In genomic region chr16:3454631-3455147, GRCh38 we compare ENCODE assay signal across 29 cellular contexts. TPM values are rescaled to one million over a fixed set of nuclear protein-coding genes. Genes with fewer than 3 reads are reported as not detected.
DNase-seq lines count a peak whose midpoint lies in the region; ATAC-seq, FAIRE-seq and TF ChIP-seq lines count a peak whose summit lies in the region.
"Had no signal": no experiment of that assay in that cellular context is flagged by ENCODE, and none has a peak within 500 bp of the region (broad histone marks: within the 10 kb centered on the region; RNA-seq: fewer than 3 reads in every experiment).

No MANE protein-coding gene starts in this region.

- H3K36me3 ChIP-seq in K562 (ENCODE audit: control insufficient read depth, insufficient read depth, low read length) (no peaks in the 10 kb centered on the region), gastrocnemius medialis (no peaks in the 10 kb centered on the region), mesendoderm (ENCODE audit: control insufficient read depth, insufficient read depth, low read length) (no peaks in the 10 kb centered on the region)
- H3K36me3 ChIP-seq: uterus had no signal

- H3K27ac Mint-ChIP-seq in activated naive CD4-positive, alpha-beta T cell treated with anti-CD3 and anti-CD28 coated beads, Interleukin-2, amount 10 ng/mL, durations not matched to agents 7 days and 5 days: no peak overlapping the region
- H3K27ac Mint-ChIP-seq: dendritic cell treated with granulocyte-macrophage colony-stimulating factor and Interleukin-4, amounts not matched to agents 40 ng/mL and 50 ng/mL, for 4 days had no signal

- no peak overlapping the region for H3K56ac ChIP-seq in mesendoderm (ENCODE audit: low read length)

- H3K4ac ChIP-seq in mesendoderm (ENCODE audit: low read depth, low read length): no peak overlapping the region

- no peak overlapping the region for H3K23ac ChIP-seq in mesendoderm (ENCODE audit: low read length)

- H3K36me3 Mint-ChIP-seq in activated naive CD4-positive, alpha-beta T cell treated with anti-CD3 and anti-CD28 coated beads, Interleukin-2, amount 10 ng/mL, durations not matched to agents 7 days and 5 days: peaks cover 19% of the 10 kb centered on the region

- no peak overlapping the region for H3K18ac ChIP-seq in mesendoderm (ENCODE audit: low read length)

- H3K4me1 Mint-ChIP-seq in activated naive CD4-positive, alpha-beta T cell treated with anti-CD3 and anti-CD28 coated beads, Interleukin-2, amount 10 ng/mL, durations not matched to agents 7 days and 5 days: peaks cover 36% of the 10 kb centered on the region

- TF ChIP-seq POLR2A in K562 (conservative IDR thresholded peaks at IDR 0.05): no peak
- no peak for TF ChIP-seq POLR2A in gastrocnemius medialis (IDR thresholded peaks at IDR 0.05)
- no peak for TF ChIP-seq POLR2A in erythroblast (IDR thresholded peaks at IDR 0.05; ENCODE audit: low read length)

- H3K9me3 Mint-ChIP-seq in activated naive CD4-positive, alpha-beta T cell treated with anti-CD3 and anti-CD28 coated beads, Interleukin-2, amount 10 ng/mL, durations not matched to agents 7 days and 5 days: peaks cover 7% of the 10 kb centered on the region
- H3K9me3 Mint-ChIP-seq: dendritic cell treated with granulocyte-macrophage colony-stimulating factor and Interleukin-4, amounts not matched to agents 40 ng/mL and 50 ng/mL, for 4 days had no signal

- no peak overlapping the region for H4K5ac ChIP-seq in mesendoderm (ENCODE audit: low read length)

- CTCF ChIA-PET in activated naive CD4-positive, alpha-beta T cell treated with anti-CD3 and anti-CD28 coated beads, Interleukin-2, amount 10 ng/mL, durations not matched to agents 7 days and 5 days (lab: Charles Lee): no interaction called here
- CTCF ChIA-PET in K562 (lab: Yijun Ruan, JAX; ENCODE audit: low intra/inter-chr PET ratio) (no interaction called here), HEK293T (lab: Yijun Ruan, JAX) (no interaction called here)

- ATAC-seq in K562 (no peak), gastrocnemius medialis (no peak)
- ATAC-seq: PC-3 had no signal

- no peak overlapping the region for H3K27ac ChIP-seq in K562 (ENCODE audit: extremely low read depth, low read depth, low read length)
- peak overlapping the region; percentile 94 to 99 (median 97) for H3K27ac ChIP-seq in gastrocnemius medialis
- no peak overlapping the region for H3K27ac ChIP-seq in mesendoderm (ENCODE audit: low read depth, low read length)
- H3K27ac ChIP-seq: BLaER1 treated with 17β-estradiol and CSF1 and Interleukin-3, amounts not matched to agents 10 nM and 100 nM; uterus had no signal

- no peak overlapping the region for H3K4me3 Mint-ChIP-seq in activated naive CD4-positive, alpha-beta T cell treated with anti-CD3 and anti-CD28 coated beads, Interleukin-2, amount 10 ng/mL, durations not matched to agents 7 days and 5 days
- H3K4me3 Mint-ChIP-seq: dendritic cell treated with granulocyte-macrophage colony-stimulating factor and Interleukin-4, amounts not matched to agents 40 ng/mL and 50 ng/mL, for 4 days had no signal

- no peak overlapping the region for H2AFZ ChIP-seq in K562 (ENCODE audit: low read depth, low read length)

- H3K4me2 ChIP-seq in K562 (ENCODE audit: insufficient read depth, low read length) (no peak overlapping the region), mesendoderm (ENCODE audit: low read length) (no peak overlapping the region)
- H3K4me2 ChIP-seq: BLaER1 treated with 17β-estradiol and CSF1 and Interleukin-3, amounts not matched to agents 10 nM and 100 nM; smooth muscle cell had no signal

- H2BK5ac ChIP-seq in mesendoderm (ENCODE audit: low read length): no peak overlapping the region

- H3K79me1 ChIP-seq in mesendoderm (ENCODE audit: low read length): peaks cover 6% of the 10 kb centered on the region

- no peak for TF ChIP-seq RAD21 in K562 (CRISPR knock-in tag; conservative IDR thresholded peaks at IDR 0.05 in 1 of 2, IDR thresholded peaks at IDR 0.05 in 1 of 2)

- H3K27me3 ChIP-seq in K562 (ENCODE audit: control insufficient read depth in 2 of 2, insufficient read depth in 2 of 2, low read length in 2 of 2) (no peaks in the 10 kb centered on the region), gastrocnemius medialis (no peaks in the 10 kb centered on the region), mesendoderm (ENCODE audit: insufficient read depth, low read length, poor library complexity) (no peaks in the 10 kb centered on the region)
- H3K27me3 ChIP-seq: BLaER1 treated with 17β-estradiol and CSF1 and Interleukin-3, amounts not matched to agents 10 nM and 100 nM; uterus had no signal

- H3K4me3 ChIP-seq in K562: no peak overlapping the region
- no peak overlapping the region for H3K4me3 ChIP-seq in gastrocnemius medialis
- H3K4me3 ChIP-seq in mesendoderm (ENCODE audit: low read length): no peak overlapping the region
- H3K4me3 ChIP-seq: BLaER1 treated with 17β-estradiol and CSF1 and Interleukin-3, amounts not matched to agents 10 nM and 100 nM; smooth muscle cell; uterus had no signal

- BruUV-seq in K562 (replicated peaks; lab: Mats Ljungman, UMichigan): no TSS peak

- peaks cover 6% of the 10 kb centered on the region for H4K20me1 ChIP-seq in K562 (replicated peaks; ENCODE audit: control insufficient read depth, insufficient read depth, low read length)

- no peaks in the 10 kb centered on the region for H3K27me3 Mint-ChIP-seq in activated naive CD4-positive, alpha-beta T cell treated with anti-CD3 and anti-CD28 coated beads, Interleukin-2, amount 10 ng/mL, durations not matched to agents 7 days and 5 days
- H3K27me3 Mint-ChIP-seq: dendritic cell treated with granulocyte-macrophage colony-stimulating factor and Interleukin-4, amounts not matched to agents 40 ng/mL and 50 ng/mL, for 4 days had no signal

- H3K4me1 ChIP-seq in K562 (replicated peaks in 1 of 2; ENCODE audit: control insufficient read depth in 2 of 2, insufficient read depth in 2 of 2, low read length in 2 of 2) (peaks cover 15 to 16% of the 10 kb centered on the region in 2 experiments; a peak in 4 of 5 replicates), gastrocnemius medialis (peaks cover 30 to 40% of the 10 kb centered on the region in 2 donors), mesendoderm (ENCODE audit: control insufficient read depth, low read depth, low read length) (peaks cover 6% of the 10 kb centered on the region)

- H2AK5ac ChIP-seq in mesendoderm (ENCODE audit: low read length): no peak overlapping the region

- no peaks in the 10 kb centered on the region for H3K9me1 ChIP-seq in K562 (ENCODE audit: control insufficient read depth, insufficient read depth, low read length)

- FAIRE-seq in K562 (lab: Jason Lieb, UNC): no peak
- FAIRE-seq: D721Med, GM12891 had no signal

- 71% methylated on average over 10 of the region's 10 CpGs for WGBS in K562 (ENCODE audit: insufficient coverage, low coverage, missing lambda C conversion rate)
- WGBS in mesendoderm (ENCODE audit: extremely low coverage, insufficient coverage, low lambda C conversion rate): no CpG with 5 or more reads among the region's 10 CpGs

- no peak overlapping the region for H4K8ac ChIP-seq in mesendoderm (ENCODE audit: low read depth, low read length)

- DNase-seq in activated naive CD4-positive, alpha-beta T cell treated with anti-CD3 and anti-CD28 coated beads, Interleukin-2, amount 10 ng/mL, durations not matched to agents 7 days and 5 days: peak; percentile 7
- no peak for DNase-seq in activated naive CD4-positive, alpha-beta T cell treated with anti-CD3 and anti-CD28 coated beads, Interleukin-2, amount 50 U/mL, for 16 hours
- peak; percentile 18 for DNase-seq in GF-D8 (lab: John Stamatoyannopoulos, UW)
- no peak for DNase-seq in K562 (ENCODE audit: extremely low read depth in 1 of 4, low spot score in 3 of 4)
- no peak for DNase-seq in gastrocnemius medialis
- DNase-seq in mesendoderm: no peak
- DNase-seq in HEK293T (ENCODE audit: extremely low spot score): no peak
- no peak for DNase-seq in erythroblast (lab: John Stamatoyannopoulos, UW)
- DNase-seq: activated CD4-positive, alpha-beta T cell treated with anti-CD3 and anti-CD28 coated beads, Interleukin-2, amount 50 U/mL, for 48 hours; activated gamma-delta T cell treated with Interleukin-2 at 50 U/mL for 16 hours; anterior cingulate cortex; caudate nucleus; NCI-H1092 treated with DMSO at 0.1 percent for 48 hours; NCI-H2029; NCI-H774; SHP77; stimulated activated CD4-positive, alpha-beta T cell treated with anti-CD3 and anti-CD28 coated beads, Interleukin-2, amount 100 ng/mL, for 24 hours; uterus had no signal

- H3K9ac ChIP-seq in K562 (ENCODE audit: insufficient read depth in 1 of 2, low read depth in 2 of 2, low read length in 2 of 2) (no peak overlapping the region), mesendoderm (ENCODE audit: low read length) (no peak overlapping the region)
- H3K9ac ChIP-seq: BLaER1 treated with 17β-estradiol and CSF1 and Interleukin-3, amounts not matched to agents 10 nM and 100 nM had no signal

- POLR2A ChIA-PET in K562 (lab: Yijun Ruan, JAX) (interaction anchor here (0.6 kb wide), 1 partner anchor 64 kb away, joined by 4 read pairs; no protein-coding TSS in a partner anchor), HEK293T (lab: Yijun Ruan, JAX) (no interaction called here)

- no peak for TF ChIP-seq EP300 in K562 (IDR thresholded peaks at IDR 0.05; ENCODE audit: low read length)

- no peaks in the 10 kb centered on the region for H3K9me3 ChIP-seq in K562 (replicated peaks; ENCODE audit: control insufficient read depth, insufficient read depth, low read depth, low read length)
- H3K9me3 ChIP-seq in gastrocnemius medialis: no peaks in the 10 kb centered on the region
- H3K9me3 ChIP-seq: uterus had no signal

- H3K79me2 ChIP-seq in K562 (ENCODE audit: control insufficient read depth, insufficient read depth, low read length): peaks cover 16% of the 10 kb centered on the region
- peaks cover 14% of the 10 kb centered on the region for H3K79me2 ChIP-seq in mesendoderm (ENCODE audit: control insufficient read depth, insufficient read depth, low read length)

- no peak overlapping the region for H2BK15ac ChIP-seq in mesendoderm (replicated peaks; ENCODE audit: low read depth)

- H2BK120ac ChIP-seq in mesendoderm (ENCODE audit: low read depth, low read length): no peak overlapping the region

- in situ Hi-C loops in K562 (cut with MboI): no loop called here
- in situ Hi-C loops in gastrocnemius medialis (cut with MboI; ENCODE audit: low sequenced_read_pairs in 4 of 4): no loop called here

- no peak for TF ChIP-seq CTCF in K562 (IDR thresholded peaks at IDR 0.05 in 2 of 3, conservative IDR thresholded peaks at IDR 0.05 in 1 of 3; ENCODE audit: insufficient read depth in 2 of 3, low read depth in 1 of 3, low read length in 3 of 3)
- no peak for TF ChIP-seq CTCF in gastrocnemius medialis (IDR thresholded peaks at IDR 0.05 in 4 of 5, conservative IDR thresholded peaks at IDR 0.05 in 1 of 5)

- intact Hi-C loops in K562 (cut with micrococcal nuclease) (loop anchor here (5.0 kb wide), 1 partner anchor 267 kb away; the partner anchor contains the start of gene OR1F1), gastrocnemius medialis (cut with DNase I; ENCODE audit: low total_unique reads) (loop anchor here (5.0 kb wide), 1 partner anchor 158 kb away; the partner anchor contains the start of gene SLX4)

RNA-seq across cellular contexts. Expression of gene NAA60, which starts 11.2 kb away (rescaled TPM):
- 23.6 and 31.0 TPM in 2 replicates for total RNA-seq in K562 (2011; cell fraction: chromatin; rRNA removed; ENCODE audit: low replicate concordance)
- 14.6 and 17.7 TPM in 2 replicates for total RNA-seq in K562 (2011; cell fraction: nucleolus; rRNA removed)
- 16.4 and 21.2 TPM in 2 replicates for total RNA-seq in K562 (2011; cell fraction: nucleoplasm; rRNA removed)
- total RNA-seq in K562 (2014; rRNA removed) (9.5 and 13.7 TPM in 2 replicates), K562 (2014; rRNA removed; fragmentation: Illumina TruSeq; extraction: Trizol) (9.7 and 13.8 TPM in 2 replicates), K562 (2015; rRNA removed; fragmentation: Illumina TruSeq; extraction: Trizol) (10.3 and 11.9 TPM in 2 replicates), K562 (2021) (34.4 and 35.4 TPM in 2 replicates), gastrocnemius medialis (10 to 100 TPM; 14.2 to 16.7 (median 15.4) TPM)
- polyA plus RNA-seq in K562 (2011; rRNA removed) (16.0 and 17.2 TPM in 2 replicates), K562 (2014; fragmentation: Illumina TruSeq; extraction: Trizol) (41.8 and 49.4 TPM in 2 replicates), K562 (2014; fragmentation: Nextera tagmentation; extraction: Ambion mirVana) (1 to 10 TPM; 2.1 to 2.3 TPM), K562 (2014; rRNA removed) (21.6 and 25.1 TPM in 2 replicates)
- polyA plus RNA-seq in K562 (2011; cell fraction: cytosol; rRNA removed): 13.5 and 27.6 TPM in 2 replicates
- 13.9 and 22.0 TPM in 2 replicates for polyA plus RNA-seq in K562 (2011; cell fraction: nucleus; rRNA removed)
- 28.6 and 41.3 TPM in 2 replicates for polyA plus RNA-seq in K562 (2012)
- polyA minus RNA-seq in K562 (2011; rRNA and poly(A)+ RNA removed): 13.7 and 14.0 TPM in 2 replicates
- 15.2 and 15.6 TPM in 2 replicates for polyA minus RNA-seq in K562 (2011; cell fraction: cytosol; rRNA and poly(A)+ RNA removed)
- polyA minus RNA-seq in K562 (2011; cell fraction: nucleus; rRNA and poly(A)+ RNA removed): 5.9 and 8.3 TPM in 2 replicates
- polyA plus RNA-seq in mesendoderm (2013, experiment 1 of 2): 68.1 TPM
- polyA plus RNA-seq in mesendoderm (2013, experiment 2 of 2): 67.0 TPM

RNA-seq across cellular contexts. Expression of gene ZNF597, which starts 11.4 kb away (rescaled TPM):
- 0.67 and 1.7 TPM in 2 replicates for total RNA-seq in K562 (2011; cell fraction: chromatin; rRNA removed; ENCODE audit: low replicate concordance)
- total RNA-seq in K562 (2011; cell fraction: nucleolus; rRNA removed): 0.53 and 0.67 TPM in 2 replicates
- 0.95 and 1.5 TPM in 2 replicates for total RNA-seq in K562 (2011; cell fraction: nucleoplasm; rRNA removed)
- total RNA-seq in K562 (2014; rRNA removed): 0.20 and 0.68 TPM in 2 replicates
- total RNA-seq in K562 (2014; rRNA removed; fragmentation: Illumina TruSeq; extraction: Trizol): 0.58 and 0.70 TPM in 2 replicates
- total RNA-seq in K562 (2015; rRNA removed; fragmentation: Illumina TruSeq; extraction: Trizol): 0.57 and 0.62 TPM in 2 replicates
- 0.36 and 0.42 TPM in 2 replicates for total RNA-seq in K562 (2021)
- polyA plus RNA-seq in K562 (2011; rRNA removed): 0.17 and 0.57 TPM in 2 replicates
- polyA plus RNA-seq in K562 (2011; cell fraction: cytosol; rRNA removed): 0.03 and 0.22 TPM in 2 replicates
- polyA plus RNA-seq in K562 (2011; cell fraction: nucleus; rRNA removed): 0.27 and 0.73 TPM in 2 replicates
- polyA plus RNA-seq in K562 (2012): 0.29 and 0.30 TPM in 2 replicates
- polyA plus RNA-seq in K562 (2014; fragmentation: Illumina TruSeq; extraction: Trizol): 0.29 and 0.43 TPM in 2 replicates
- polyA plus RNA-seq in K562 (2014; fragmentation: Nextera tagmentation; extraction: Ambion mirVana): under 1 TPM; 0.14 to 0.31 TPM
- 0.32 and 0.34 TPM in 2 replicates for polyA plus RNA-seq in K562 (2014; rRNA removed)
- polyA minus RNA-seq in K562 (2011; rRNA and poly(A)+ RNA removed): 0.32 and 1.0 TPM in 2 replicates
- 0.18 and 0.19 TPM in 2 replicates for polyA minus RNA-seq in K562 (2011; cell fraction: cytosol; rRNA and poly(A)+ RNA removed)
- polyA minus RNA-seq in K562 (2011; cell fraction: nucleus; rRNA and poly(A)+ RNA removed): 0.13 and 0.89 TPM in 2 replicates
- 1 to 10 TPM in 1 of 4 donors, under 1 TPM in 3; 0.81 to 1.3 (median 0.96) TPM for total RNA-seq in gastrocnemius medialis
- polyA plus RNA-seq in mesendoderm (2013, experiment 1 of 2): 1.5 TPM
- 1.3 TPM for polyA plus RNA-seq in mesendoderm (2013, experiment 2 of 2)
- total RNA-seq: Daoy, PC-3 had no signal

RNA-seq across cellular contexts. Expression of gene C16orf90, which starts 40.6 kb away (rescaled TPM):
- not detected in 2 replicates for total RNA-seq in K562 (2011; cell fraction: chromatin; rRNA removed; ENCODE audit: low replicate concordance)
- total RNA-seq in K562 (2011; cell fraction: nucleolus; rRNA removed): not detected in 2 replicates
- total RNA-seq in K562 (2011; cell fraction: nucleoplasm; rRNA removed): not detected in 2 replicates
- total RNA-seq in K562 (2014; rRNA removed) (not detected in 2 replicates), K562 (2014; rRNA removed; fragmentation: Illumina TruSeq; extraction: Trizol) (not detected in 2 replicates), K562 (2015; rRNA removed; fragmentation: Illumina TruSeq; extraction: Trizol) (not detected in 2 replicates), K562 (2021) (not detected in 2 replicates), gastrocnemius medialis (not detected)
- polyA plus RNA-seq in K562 (2011; rRNA removed) (not detected in 2 replicates), K562 (2014; fragmentation: Illumina TruSeq; extraction: Trizol) (not detected in 2 replicates), K562 (2014; fragmentation: Nextera tagmentation; extraction: Ambion mirVana) (not detected), K562 (2014; rRNA removed) (not detected in 2 replicates)
- not detected in 2 replicates for polyA plus RNA-seq in K562 (2011; cell fraction: cytosol; rRNA removed)
- polyA plus RNA-seq in K562 (2011; cell fraction: nucleus; rRNA removed): not detected in 2 replicates
- polyA plus RNA-seq in K562 (2012): not detected in 2 replicates
- not detected in 2 replicates for polyA minus RNA-seq in K562 (2011; rRNA and poly(A)+ RNA removed)
- polyA minus RNA-seq in K562 (2011; cell fraction: cytosol; rRNA and poly(A)+ RNA removed): not detected in 2 replicates
- not detected in 2 replicates for polyA minus RNA-seq in K562 (2011; cell fraction: nucleus; rRNA and poly(A)+ RNA removed)
- not detected for polyA plus RNA-seq in mesendoderm (2013, experiment 1 of 2)
- not detected for polyA plus RNA-seq in mesendoderm (2013, experiment 2 of 2)
- total RNA-seq: Daoy, H7, LHCN-M2, osteoblast, PC-3, renal cortical epithelial cell, smooth muscle cell, uterus had no signal
- polyA plus RNA-seq: smooth muscle cell had no signal

RNA-seq across cellular contexts. Expression of gene CLUAP1, which starts 46.1 kb away (rescaled TPM):
- 4.7 and 8.8 TPM in 2 replicates for total RNA-seq in K562 (2011; cell fraction: chromatin; rRNA removed; ENCODE audit: low replicate concordance)
- 2.0 and 3.0 TPM in 2 replicates for total RNA-seq in K562 (2011; cell fraction: nucleolus; rRNA removed)
- total RNA-seq in K562 (2011; cell fraction: nucleoplasm; rRNA removed): 3.7 and 4.2 TPM in 2 replicates
- total RNA-seq in K562 (2014; rRNA removed) (4.8 and 6.8 TPM in 2 replicates), K562 (2014; rRNA removed; fragmentation: Illumina TruSeq; extraction: Trizol) (10.8 and 11.0 TPM in 2 replicates), K562 (2015; rRNA removed; fragmentation: Illumina TruSeq; extraction: Trizol) (6.9 TPM in 2 replicates), K562 (2021) (6.2 and 6.7 TPM in 2 replicates), gastrocnemius medialis (10 to 100 TPM in 3 of 4 donors, 1 to 10 TPM in 1; 8.2 to 24.3 (median 14.5) TPM)
- polyA plus RNA-seq in K562 (2011; rRNA removed) (2.2 and 7.8 TPM in 2 replicates), K562 (2014; fragmentation: Illumina TruSeq; extraction: Trizol) (5.9 and 8.3 TPM in 2 replicates), K562 (2014; fragmentation: Nextera tagmentation; extraction: Ambion mirVana) (10 to 100 TPM; 11.1 to 17.6 TPM), K562 (2014; rRNA removed) (4.9 and 6.6 TPM in 2 replicates)
- 1.1 and 1.7 TPM in 2 replicates for polyA plus RNA-seq in K562 (2011; cell fraction: cytosol; rRNA removed)
- polyA plus RNA-seq in K562 (2011; cell fraction: nucleus; rRNA removed): 3.2 and 3.3 TPM in 2 replicates
- polyA plus RNA-seq in K562 (2012): 5.3 and 6.6 TPM in 2 replicates
- polyA minus RNA-seq in K562 (2011; rRNA and poly(A)+ RNA removed): 9.2 and 14.1 TPM in 2 replicates
- polyA minus RNA-seq in K562 (2011; cell fraction: cytosol; rRNA and poly(A)+ RNA removed): 2.0 and 6.1 TPM in 2 replicates
- 3.0 and 3.2 TPM in 2 replicates for polyA minus RNA-seq in K562 (2011; cell fraction: nucleus; rRNA and poly(A)+ RNA removed)
- polyA plus RNA-seq in mesendoderm (2013, experiment 1 of 2): 5.8 TPM
- polyA plus RNA-seq in mesendoderm (2013, experiment 2 of 2): 5.9 TPM

RNA-seq across cellular contexts. Expression of gene ZNF174, which starts 53.7 kb away (rescaled TPM):
- 20.1 and 25.2 TPM in 2 replicates for total RNA-seq in K562 (2011; cell fraction: chromatin; rRNA removed; ENCODE audit: low replicate concordance)
- 18.3 and 21.2 TPM in 2 replicates for total RNA-seq in K562 (2011; cell fraction: nucleolus; rRNA removed)
- 14.8 and 19.4 TPM in 2 replicates for total RNA-seq in K562 (2011; cell fraction: nucleoplasm; rRNA removed)
- total RNA-seq in K562 (2014; rRNA removed) (13.7 and 16.3 TPM in 2 replicates), K562 (2014; rRNA removed; fragmentation: Illumina TruSeq; extraction: Trizol) (10.0 TPM in 2 replicates), K562 (2015; rRNA removed; fragmentation: Illumina TruSeq; extraction: Trizol) (11.5 and 12.5 TPM in 2 replicates), K562 (2021) (11.2 and 12.4 TPM in 2 replicates), gastrocnemius medialis (10 to 100 TPM in 2 of 4 donors, 1 to 10 TPM in 2; 6.7 to 15.6 (median 9.6) TPM)
- polyA plus RNA-seq in K562 (2011; rRNA removed) (13.3 and 14.5 TPM in 2 replicates), K562 (2014; fragmentation: Illumina TruSeq; extraction: Trizol) (14.9 and 19.1 TPM in 2 replicates), K562 (2014; fragmentation: Nextera tagmentation; extraction: Ambion mirVana) (1 to 10 TPM; 5.1 to 8.3 TPM), K562 (2014; rRNA removed) (12.4 and 13.1 TPM in 2 replicates)
- 9.0 and 10.8 TPM in 2 replicates for polyA plus RNA-seq in K562 (2011; cell fraction: cytosol; rRNA removed)
- polyA plus RNA-seq in K562 (2011; cell fraction: nucleus; rRNA removed): 23.0 and 23.8 TPM in 2 replicates
- 9.4 and 13.7 TPM in 2 replicates for polyA plus RNA-seq in K562 (2012)
- 5.3 and 7.0 TPM in 2 replicates for polyA minus RNA-seq in K562 (2011; rRNA and poly(A)+ RNA removed)
- polyA minus RNA-seq in K562 (2011; cell fraction: cytosol; rRNA and poly(A)+ RNA removed): 5.5 and 6.1 TPM in 2 replicates
- polyA minus RNA-seq in K562 (2011; cell fraction: nucleus; rRNA and poly(A)+ RNA removed): 10.0 and 14.0 TPM in 2 replicates
- 9.1 TPM for polyA plus RNA-seq in mesendoderm (2013, experiment 1 of 2)
- polyA plus RNA-seq in mesendoderm (2013, experiment 2 of 2): 9.2 TPM

Comparison
In these comparisons a context has a peak if more than half of its experiments do, and no peak if none do; other contexts are left out.
1. DNase-seq: peak in activated naive CD4-positive, alpha-beta T cell treated with anti-CD3 and anti-CD28 coated beads, Interleukin-2, amount 10 ng/mL, durations not matched to agents 7 days and 5 days (single experiment) and GF-D8 (single experiment); none in activated naive CD4-positive, alpha-beta T cell treated with anti-CD3 and anti-CD28 coated beads, Interleukin-2, amount 50 U/mL, for 16 hours (single experiment), K562 (0 of 4), gastrocnemius medialis (0 of 2), mesendoderm (single experiment), HEK293T (single experiment) and erythroblast (0 of 2).
2. H3K27ac ChIP-seq: peak in gastrocnemius medialis (4 of 4); none in K562 (single experiment) and mesendoderm (single experiment).